17 cellular contexts compared by ENCODE assay signal in the genomic region with DNA sequence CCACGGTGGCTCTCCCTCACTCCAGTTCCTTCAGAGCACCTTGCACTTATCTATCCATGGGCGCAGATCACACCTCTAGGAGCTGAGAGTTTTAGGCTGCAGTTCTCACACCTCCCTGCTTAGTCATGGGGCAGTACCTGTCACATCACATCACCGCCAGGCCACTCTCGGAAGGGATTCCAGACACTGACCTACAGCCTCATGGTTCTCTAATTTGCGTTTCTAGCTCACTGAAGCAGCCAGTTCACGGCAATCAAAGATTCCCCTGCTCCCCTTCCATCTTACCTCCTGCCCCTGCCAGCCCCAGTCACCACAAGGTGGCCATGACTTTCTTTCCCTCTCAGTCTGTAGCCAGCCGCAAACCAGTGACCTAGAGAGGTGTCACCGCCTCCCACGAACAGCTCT. TPM values are rescaled to one million over a fixed set of nuclear protein-coding genes. Genes with fewer than 3 reads are reported as not detected.
DNase-seq lines count a peak whose midpoint lies in the region; ATAC-seq and TF ChIP-seq lines count a peak whose summit lies in the region.
"Had no signal": no experiment of that assay in that cellular context is flagged by ENCODE, and none has a peak within 500 bp of the region (broad histone marks: within the 10 kb centered on the region; RNA-seq: fewer than 3 reads in every experiment).

No MANE protein-coding gene starts in this region.

- H3K79me2 ChIP-seq in GM23248 (ENCODE audit: insufficient read depth): no peaks in the 10 kb centered on the region

- in situ Hi-C loops in GM23248 (cut with MboI): no loop called here

- no peak overlapping the region for H3K4me3 Mint-ChIP-seq in endodermal cell
- no peak overlapping the region for H3K4me3 Mint-ChIP-seq in stimulated activated memory B cell treated with anti-CD40 and anti-IgM and Interleukin-4, amounts not matched to agents 10 μg/mL and 1 μg/mL and 100 μg/mL, for 72 hours
- H3K4me3 Mint-ChIP-seq: activated naive CD4-positive, alpha-beta T cell treated with anti-CD3 and anti-CD28 coated beads, Interleukin-2, amount 50 U/mL, for 24 hours; mesothelial cell of epicardium had no signal

- H3K9me3 ChIP-seq in endodermal cell (ENCODE audit: control insufficient read depth, low read length) (no peaks in the 10 kb centered on the region), GM23248 (ENCODE audit: low read depth) (no peaks in the 10 kb centered on the region)
- H3K9me3 ChIP-seq: ovary, thoracic aorta had no signal

- no peak overlapping the region for H3K27ac ChIP-seq in endodermal cell (ENCODE audit: low read depth, low read length)
- H3K27ac ChIP-seq in GM23248: no peak overlapping the region
- H3K27ac ChIP-seq: ovary, thoracic aorta had no signal

- H3K9ac ChIP-seq in endodermal cell (ENCODE audit: extremely low read depth, low read length, poor library complexity, severe bottlenecking) (no peak overlapping the region), GM23248 (no peak overlapping the region)

- no peak overlapping the region for H2AFZ ChIP-seq in GM23248

- H3K4me1 Mint-ChIP-seq in endodermal cell: no peaks in the 10 kb centered on the region
- H3K4me1 Mint-ChIP-seq in stimulated activated memory B cell treated with anti-CD40 and anti-IgM and Interleukin-4, amounts not matched to agents 10 μg/mL and 1 μg/mL and 100 μg/mL, for 72 hours: peaks cover 28% of the 10 kb centered on the region
- H3K4me1 Mint-ChIP-seq: mesothelial cell of epicardium had no signal

- peak; percentile 62 for TF ChIP-seq CTCF in endodermal cell (conservative IDR thresholded peaks at IDR 0.05)

- 80 to 89% methylated on average over 6 to 9 of the region's 9 CpGs for WGBS in endodermal cell (ENCODE audit: insufficient coverage in 1 of 2, insufficient read length in 1 of 2), 2 experiments
- 70 to 72% methylated on average over 9 of the region's 9 CpGs for WGBS in GM23248 (ENCODE audit: low coverage in 1 of 2, low lambda C conversion rate in 2 of 2, missing lambda C conversion rate in 2 of 2), 2 experiments

- no peaks in the 10 kb centered on the region for H3K9me2 ChIP-seq in GM23248 (ENCODE audit: insufficient read depth)

- H3K27ac Mint-ChIP-seq in endodermal cell: no peak overlapping the region
- peak overlapping the region; percentile 65 for H3K27ac Mint-ChIP-seq in stimulated activated memory B cell treated with anti-CD40 and anti-IgM and Interleukin-4, amounts not matched to agents 10 μg/mL and 1 μg/mL and 100 μg/mL, for 72 hours
- H3K27ac Mint-ChIP-seq: activated naive CD4-positive, alpha-beta T cell treated with anti-CD3 and anti-CD28 coated beads, Interleukin-2, amount 50 U/mL, for 24 hours; mesothelial cell of epicardium had no signal

- H3K4me1 ChIP-seq in endodermal cell (ENCODE audit: control insufficient read depth, insufficient read depth, low read length): no peaks in the 10 kb centered on the region
- H3K4me1 ChIP-seq in GM23248 (ENCODE audit: insufficient read depth): no peaks in the 10 kb centered on the region

- ATAC-seq in GM18867 (IDR thresholded peaks at IDR 0.05; ENCODE audit: unreplicated experiment): peak; percentile 81
- peak; percentile 63 for ATAC-seq in HG02759 (IDR thresholded peaks at IDR 0.05; ENCODE audit: unreplicated experiment)
- ATAC-seq in stimulated activated memory B cell treated with anti-CD40 and anti-IgM and Interleukin-4, amounts not matched to agents 10 μg/mL and 1 μg/mL and 100 μg/mL, for 72 hours: peak; percentile 63
- ATAC-seq in GM19328 (IDR thresholded peaks at IDR 0.05; ENCODE audit: unreplicated experiment): no peak

- H3K27me3 Mint-ChIP-seq in endodermal cell (ENCODE audit: insufficient read depth): no peaks in the 10 kb centered on the region
- no peaks in the 10 kb centered on the region for H3K27me3 Mint-ChIP-seq in stimulated activated memory B cell treated with anti-CD40 and anti-IgM and Interleukin-4, amounts not matched to agents 10 μg/mL and 1 μg/mL and 100 μg/mL, for 72 hours

- intact Hi-C loops in head of caudate nucleus (cut with DNase I): no loop called here

- no peaks in the 10 kb centered on the region for H3K36me3 Mint-ChIP-seq in endodermal cell (ENCODE audit: low read depth)
- H3K36me3 Mint-ChIP-seq in stimulated activated memory B cell treated with anti-CD40 and anti-IgM and Interleukin-4, amounts not matched to agents 10 μg/mL and 1 μg/mL and 100 μg/mL, for 72 hours: no peaks in the 10 kb centered on the region
- H3K36me3 Mint-ChIP-seq: mesothelial cell of epicardium had no signal

- no peak overlapping the region for H3K4me3 ChIP-seq in endodermal cell (ENCODE audit: low read length)
- no peak overlapping the region for H3K4me3 ChIP-seq in GM23248
- H3K4me3 ChIP-seq: ovary, thoracic aorta had no signal

- H3K27me3 ChIP-seq in endodermal cell (ENCODE audit: control insufficient read depth, insufficient read depth, low read length, poor library complexity, severe bottlenecking) (no peaks in the 10 kb centered on the region), GM23248 (replicated peaks; ENCODE audit: insufficient read depth) (peaks cover 5% of the 10 kb centered on the region; the same call in 1 of the 2 replicates)
- H3K27me3 ChIP-seq: ovary had no signal

- H3F3A ChIP-seq in GM23248 (ENCODE audit: insufficient read depth): no peaks in the 10 kb centered on the region

- H3K36me3 ChIP-seq in endodermal cell (ENCODE audit: control insufficient read depth, insufficient read depth, low read length) (no peaks in the 10 kb centered on the region), GM23248 (ENCODE audit: low read depth) (no peaks in the 10 kb centered on the region)
- H3K36me3 ChIP-seq: ovary, thoracic aorta had no signal

- peaks cover 4% of the 10 kb centered on the region for H3K9me3 Mint-ChIP-seq in endodermal cell
- no peaks in the 10 kb centered on the region for H3K9me3 Mint-ChIP-seq in stimulated activated memory B cell treated with anti-CD40 and anti-IgM and Interleukin-4, amounts not matched to agents 10 μg/mL and 1 μg/mL and 100 μg/mL, for 72 hours
- H3K9me3 Mint-ChIP-seq: activated naive CD4-positive, alpha-beta T cell treated with anti-CD3 and anti-CD28 coated beads, Interleukin-2, amount 50 U/mL, for 24 hours had no signal

- DNase-seq in endodermal cell (peak; percentile 79), head of caudate nucleus (no peak), GM23248 (no peak)
- DNase-seq: activated CD8-positive, alpha-beta memory T cell treated with anti-CD3 and anti-CD28 coated beads, Interleukin-2, amount 50 U/mL, for 48 hours; DMS153; NCI-H1930; NCI-H526; ovary had no signal

- H4K20me1 ChIP-seq in GM23248 (ENCODE audit: insufficient read depth): no peaks in the 10 kb centered on the region

- no peak overlapping the region for H3K4me2 ChIP-seq in GM23248 (ENCODE audit: unreplicated experiment)

RNA-seq across cellular contexts. Expression of gene ADRB1, which starts 34.2 kb away (rescaled TPM):
- total RNA-seq in endodermal cell: not detected
- 0.11 TPM for polyA plus RNA-seq in endodermal cell (2013, experiment 1 of 2)
- polyA plus RNA-seq in endodermal cell (2013, experiment 2 of 2): not detected
- total RNA-seq in GM23248 (2014; rRNA removed; shearing (Covaris generic)): not detected in 2 replicates
- polyA plus RNA-seq in GM23248 (2016; fragmentation: Nextera tagmentation; extraction: Ambion mirVana): not detected in 2 replicates
- total RNA-seq: fibroblast of villous mesenchyme had no signal
- polyA plus RNA-seq: BJ had no signal
